8 cellular contexts compared by ENCODE assay signal in the genomic region with DNA sequence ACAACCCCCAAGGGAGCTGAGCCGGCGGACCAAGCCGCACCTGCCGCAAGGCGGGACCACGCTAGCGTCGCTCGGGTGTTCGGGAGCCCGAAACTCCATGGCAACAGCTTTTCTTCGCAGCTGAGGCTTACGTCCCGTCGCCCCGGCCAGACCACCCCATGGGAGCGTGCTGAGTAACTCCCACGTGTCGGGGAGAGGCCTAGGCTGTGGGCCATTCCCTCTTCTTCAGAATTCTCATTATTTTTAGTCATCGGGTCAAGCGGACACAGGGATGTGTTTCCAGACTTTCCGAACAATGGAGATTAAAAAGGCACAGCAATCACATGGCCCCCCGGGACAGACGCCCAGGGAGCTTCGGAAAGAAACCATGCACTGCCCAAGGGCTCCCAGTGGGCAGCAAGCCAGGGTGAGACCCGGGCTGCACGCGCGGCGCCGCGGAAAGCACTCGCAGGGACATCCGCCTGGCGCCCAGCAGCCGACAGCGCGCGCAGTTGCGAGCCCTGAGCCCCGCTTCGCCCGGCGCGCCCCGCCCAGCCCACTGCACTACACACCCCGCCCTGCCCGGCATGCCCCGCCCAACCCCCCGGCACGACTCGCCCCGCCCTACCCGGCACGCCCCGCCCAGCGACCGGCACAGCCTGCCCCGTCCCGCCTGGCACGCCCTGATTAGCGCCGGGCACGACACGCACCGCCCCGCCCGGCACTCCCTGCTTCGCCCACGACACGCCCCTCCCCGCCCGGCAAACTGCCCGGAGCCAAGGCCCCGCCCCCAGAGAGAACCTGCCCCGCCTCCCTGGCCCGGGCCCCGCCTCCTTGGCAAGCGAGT. TPM values are rescaled to one million over a fixed set of nuclear protein-coding genes. Genes with fewer than 3 reads are reported as not detected.
DNase-seq lines count a peak whose midpoint lies in the region; ATAC-seq and TF ChIP-seq lines count a peak whose summit lies in the region.

No MANE protein-coding gene starts in this region.

- TF ChIP-seq POLR2A in heart left ventricle (IDR thresholded peaks at IDR 0.05), result no peak

- peaks cover 0 to 13% (median 0%) of the 10 kb centered on the region in 9 donors for H3K27me3 ChIP-seq in heart left ventricle

- no peaks in the 10 kb centered on the region for H3K9me3 Mint-ChIP-seq in type B pancreatic cell

- H3K4me1 ChIP-seq in heart left ventricle, result peaks cover 0 to 16% (median 9%) of the 10 kb centered on the region in 12 donors

- H3K4me3 Mint-ChIP-seq in type B pancreatic cell, result peak overlapping the region; percentile 91

- H3K36me3 Mint-ChIP-seq in type B pancreatic cell, result no peaks in the 10 kb centered on the region

- DNase-seq in GM12865 (ENCODE audit: low read depth) (peak; percentile 99), NCI-H1105 treated with DMSO at 0.1 percent for 48 hours (lab: John Stamatoyannopoulos, UW) (peak; percentile 92), SKM-1 treated with dmso at 0.1 percent for 144 hours (lab: John Stamatoyannopoulos, UW; ENCODE audit: unreplicated experiment) (peak; percentile 65), heart left ventricle (peak; percentile 95 to 100 (median 97)), pons (ENCODE audit: low spot score) (peak; percentile 90), type B pancreatic cell (ENCODE audit: extremely low spot score, unreplicated experiment) (peak; percentile 99)
- peak; percentile 100 for DNase-seq in activated naive CD8-positive, alpha-beta T cell treated with anti-CD3 and anti-CD28 coated beads, Interleukin-2, amount 50 U/mL, for 16 hours (ENCODE audit: low read depth, low spot score)

- intact Hi-C loops in heart left ventricle (cut with DNase I), result loop anchor here in 4 of 10 donors (1.0 to 5.0 kb wide), 5 partner anchors 27 to 859 kb away; partner anchors contain the start of genes ATG2B (in 2 of the 4) and GSKIP (in 2 of the 4)

- peak overlapping the region; percentile 81 for H3K27ac Mint-ChIP-seq in type B pancreatic cell

- H3K27me3 Mint-ChIP-seq in type B pancreatic cell, result peaks cover 13% of the 10 kb centered on the region

- peak overlapping the region in 11 of 12 donors; percentile 3 to 81 (median 66) for H3K27ac ChIP-seq in heart left ventricle

- H3K9me3 ChIP-seq in heart left ventricle, result no peaks in the 10 kb centered on the region

- H3K4me3 ChIP-seq in GM12865 (ENCODE audit: low read depth, low read length), result peak overlapping the region; percentile 92
- peak overlapping the region; percentile 53 to 88 (median 80) for H3K4me3 ChIP-seq in heart left ventricle

- ATAC-seq in HG02678 (IDR thresholded peaks at IDR 0.05; ENCODE audit: unreplicated experiment), result peak; percentile 86
- ATAC-seq in heart left ventricle, result peak; percentile 96 to 99 (median 98)

- TF ChIP-seq CTCF in GM12865 (IDR thresholded peaks at IDR 0.05; ENCODE audit: insufficient read depth, low read depth, low read length, missing control alignments), result no peak
- no peak for TF ChIP-seq CTCF in heart left ventricle (IDR thresholded peaks at IDR 0.05)
- peak; percentile 22 for TF ChIP-seq CTCF in type B pancreatic cell (conservative IDR thresholded peaks at IDR 0.05)

- WGBS in heart left ventricle, 4 donors, result 0 to 1% (median 0%) methylated on average over 13 to 79 of the region's 79 CpGs

- H3K36me3 ChIP-seq in heart left ventricle, result peaks cover 0 to 11% (median 1%) of the 10 kb centered on the region in 9 donors

- H3K4me1 Mint-ChIP-seq in type B pancreatic cell (ENCODE audit: unreplicated experiment), result no peaks in the 10 kb centered on the region

RNA-seq across cellular contexts. Expression of gene AK7, which starts 0.4 kb away (rescaled TPM):
- 1 to 10 TPM in 1 of 9 donors, under 1 TPM in 7, not detected in 1; 0.19 to 1.9 (median 0.48) TPM for total RNA-seq in heart left ventricle
- under 1 TPM; 0.11 to 0.79 TPM for polyA plus RNA-seq in heart left ventricle
- total RNA-seq in type B pancreatic cell (ENCODE audit: low replicate concordance), result 2.5 and 3.1 TPM in 2 replicates

RNA-seq across cellular contexts. Expression of gene GSKIP, which starts 28.2 kb away (rescaled TPM):
- 10 to 100 TPM in 7 of 9 donors, 1 to 10 TPM in 2; 7.6 to 19.9 (median 13.1) TPM for total RNA-seq in heart left ventricle
- polyA plus RNA-seq in heart left ventricle, result 10 to 100 TPM in 1 of 2 donors, 1 to 10 TPM in 1; 4.6 to 18.8 TPM
- total RNA-seq in type B pancreatic cell (ENCODE audit: low replicate concordance), result 21.3 and 30.1 TPM in 2 replicates

RNA-seq across cellular contexts. Expression of gene ATG2B, which starts 28.4 kb away (rescaled TPM):
- total RNA-seq in heart left ventricle, result 10 to 100 TPM in 8 of 9 donors, 1 to 10 TPM in 1; 9.1 to 19.5 (median 15.7) TPM
- polyA plus RNA-seq in heart left ventricle, result 1 to 10 TPM; 2.7 to 5.1 TPM
- total RNA-seq in type B pancreatic cell (ENCODE audit: low replicate concordance), result 15.6 and 19.9 TPM in 2 replicates

Comparison
In these comparisons a context has a peak if more than half of its experiments do, and no peak if none do; other contexts are left out.
1. Peak in every context shown above with its lines: DNase-seq, ATAC-seq, H3K4me3 ChIP-seq and H3K27ac ChIP-seq.